Comparison of ENCODE assay signal across 11 cellular contexts in genomic region chr2:33205693-33206434, GRCh38.
A peak's percentile ranks its signal among the peaks of the same experiment; 100 is the strongest.
DNase-seq lines count a peak whose midpoint lies in the region; ATAC-seq and TF ChIP-seq lines count a peak whose summit lies in the region.
"Had no signal": no experiment of that assay in that cellular context is flagged by ENCODE, and none has a peak within 500 bp of the region (broad histone marks: within the 10 kb centered on the region; RNA-seq: fewer than 3 reads in every experiment).

No MANE protein-coding gene starts in this region.

- H3K4me1 Mint-ChIP-seq in activated CD4-positive, alpha-beta memory T cell treated with anti-CD3 and anti-CD28 coated beads for 36 hours (ENCODE audit: low read depth) = no peaks in the 10 kb centered on the region
- H3K4me1 Mint-ChIP-seq in activated T-helper 17 cell treated with anti-CD3 and anti-CD28 coated beads, Interleukin-2, amount 50 U/mL, for 72 hours = no peaks in the 10 kb centered on the region

- H3K9me3 Mint-ChIP-seq in activated CD4-positive, alpha-beta memory T cell treated with anti-CD3 and anti-CD28 coated beads for 36 hours = no peaks in the 10 kb centered on the region
- no peaks in the 10 kb centered on the region for H3K9me3 Mint-ChIP-seq in activated T-helper 17 cell treated with anti-CD3 and anti-CD28 coated beads, Interleukin-2, amount 50 U/mL, for 72 hours

- DNase-seq in GM12864 (ENCODE audit: low read depth) = peak; percentile 57
- DNase-seq in superior temporal gyrus (ENCODE audit: extremely low spot score) = no peak
- no peak for DNase-seq in activated CD4-positive, alpha-beta memory T cell treated with anti-CD3 and anti-CD28 coated beads for 36 hours
- no peak for DNase-seq in activated CD8-positive, alpha-beta memory T cell treated with anti-CD3 and anti-CD28 coated beads, Interleukin-2, amount 50 U/mL, for 48 hours
- DNase-seq: KBM-7, lower lobe of right lung, NCI-H526 had no signal

- H3K36me3 Mint-ChIP-seq in activated CD4-positive, alpha-beta memory T cell treated with anti-CD3 and anti-CD28 coated beads for 36 hours = no peaks in the 10 kb centered on the region
- H3K36me3 Mint-ChIP-seq in activated T-helper 17 cell treated with anti-CD3 and anti-CD28 coated beads, Interleukin-2, amount 50 U/mL, for 72 hours (ENCODE audit: low read depth) = no peaks in the 10 kb centered on the region

- H3K4me3 ChIP-seq in GM12864 (ENCODE audit: low read depth, low read length) = no peak overlapping the region
- H3K4me3 ChIP-seq: lower lobe of right lung had no signal

- H3K27ac Mint-ChIP-seq in activated CD4-positive, alpha-beta memory T cell treated with anti-CD3 and anti-CD28 coated beads for 36 hours = no peak overlapping the region
- H3K27ac Mint-ChIP-seq in activated T-helper 17 cell treated with anti-CD3 and anti-CD28 coated beads, Interleukin-2, amount 50 U/mL, for 72 hours = no peak overlapping the region

- POLR2A ChIA-PET in activated CD4-positive, alpha-beta memory T cell treated with anti-CD3 and anti-CD28 coated beads for 36 hours (lab: Charles Lee) = no interaction called here

- peak; percentile 93 for ATAC-seq in GM19397 (IDR thresholded peaks at IDR 0.05; ENCODE audit: unreplicated experiment)
- peak; percentile 97 for ATAC-seq in HG02870 (IDR thresholded peaks at IDR 0.05; ENCODE audit: unreplicated experiment)
- peak; percentile 94 for ATAC-seq in HG03571 (IDR thresholded peaks at IDR 0.05; ENCODE audit: unreplicated experiment)
- ATAC-seq in activated T-helper 17 cell treated with anti-CD3 and anti-CD28 coated beads, Interleukin-2, amount 50 U/mL, for 72 hours (replicated peaks) = no peak
- ATAC-seq: lower lobe of right lung had no signal

- CTCF ChIA-PET in activated CD4-positive, alpha-beta memory T cell treated with anti-CD3 and anti-CD28 coated beads for 36 hours (lab: Charles Lee) = interaction anchor here (1.0 kb wide), 1 partner anchor 190 kb away, joined by 3 read pairs; no protein-coding TSS in a partner anchor

- H3K27me3 Mint-ChIP-seq in activated CD4-positive, alpha-beta memory T cell treated with anti-CD3 and anti-CD28 coated beads for 36 hours = peaks cover 5% of the 10 kb centered on the region
- peaks cover 3% of the 10 kb centered on the region for H3K27me3 Mint-ChIP-seq in activated T-helper 17 cell treated with anti-CD3 and anti-CD28 coated beads, Interleukin-2, amount 50 U/mL, for 72 hours

- no peak overlapping the region for H3K4me3 Mint-ChIP-seq in activated CD4-positive, alpha-beta memory T cell treated with anti-CD3 and anti-CD28 coated beads for 36 hours
- H3K4me3 Mint-ChIP-seq in activated T-helper 17 cell treated with anti-CD3 and anti-CD28 coated beads, Interleukin-2, amount 50 U/mL, for 72 hours = no peak overlapping the region

- intact Hi-C loops in activated CD4-positive, alpha-beta memory T cell treated with anti-CD3 and anti-CD28 coated beads for 36 hours (cut with micrococcal nuclease) = no loop called here

- no peak for TF ChIP-seq CTCF in GM12864 (IDR thresholded peaks at IDR 0.05; ENCODE audit: low read depth, low read length, missing control alignments)
